16 cellular contexts compared by ENCODE assay signal in the genomic region with DNA sequence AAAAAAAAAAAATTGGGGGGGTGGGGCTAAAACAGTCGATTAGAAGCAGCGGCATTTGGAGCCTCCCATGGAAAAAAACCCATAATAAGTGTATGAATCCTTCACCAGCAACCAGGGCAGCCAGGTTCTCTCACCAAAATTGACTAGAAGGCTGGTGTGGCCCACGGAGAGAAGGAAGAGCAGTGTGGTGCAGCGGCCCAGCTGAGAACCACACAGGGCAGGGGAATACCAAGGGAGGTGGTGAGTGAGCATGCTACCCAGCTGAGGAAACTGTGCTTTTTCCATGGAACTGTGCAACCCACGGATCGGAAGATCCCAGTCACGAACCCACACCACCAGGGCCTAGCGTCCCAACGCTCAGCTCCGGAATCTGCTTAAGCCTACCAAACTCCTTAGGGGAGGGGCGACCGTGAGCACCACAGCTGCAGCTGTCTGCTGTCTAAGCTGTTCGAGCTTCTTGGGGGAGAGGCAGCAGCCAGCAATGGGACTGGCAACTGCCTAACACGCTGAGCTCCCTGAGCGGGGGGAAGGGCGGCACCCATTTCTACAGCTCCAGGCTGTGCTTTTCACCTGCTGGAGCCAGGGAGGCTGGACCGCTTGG.
"Had no signal": no experiment of that assay in that cellular context is flagged by ENCODE, and none has a peak within 500 bp of the region (broad histone marks: within the 10 kb centered on the region; RNA-seq: fewer than 3 reads in every experiment).

No MANE protein-coding gene starts in this region.

- H3K9ac ChIP-seq: parathyroid adenoma had no signal

- H3K36me3 ChIP-seq: gastroesophageal sphincter, neutrophil, upper lobe of left lung had no signal

- H3K4me3 ChIP-seq: gastroesophageal sphincter, upper lobe of left lung had no signal

- H3K27me3 ChIP-seq: gastroesophageal sphincter, neutrophil, upper lobe of left lung had no signal

- H3K36me3 Mint-ChIP-seq: activated CD4-positive, alpha-beta memory T cell treated with anti-CD3 and anti-CD28 coated beads for 36 hours; activated CD8-positive, alpha-beta memory T cell treated with anti-CD3 and anti-CD28 coated beads, Interleukin-2, amount 10 ng/mL, durations not matched to agents 7 days and 5 days; activated naive CD4-positive, alpha-beta T cell treated with anti-CD3 and anti-CD28 coated beads, Interleukin-2, amount 10 ng/mL, durations not matched to agents 7 days and 5 days; naive B cell; T-cell had no signal

- H3K4me3 Mint-ChIP-seq: activated CD4-positive, alpha-beta memory T cell treated with anti-CD3 and anti-CD28 coated beads for 36 hours; activated CD8-positive, alpha-beta memory T cell treated with anti-CD3 and anti-CD28 coated beads, Interleukin-2, amount 10 ng/mL, durations not matched to agents 7 days and 5 days; activated naive CD4-positive, alpha-beta T cell treated with anti-CD3 and anti-CD28 coated beads, Interleukin-2, amount 10 ng/mL, durations not matched to agents 7 days and 5 days; activated T-cell treated with anti-CD3 and anti-CD28 coated beads, Interleukin-2, amount 50 U/mL, for 24 hours; endodermal cell; naive B cell; stimulated activated naive CD8-positive, alpha-beta T cell treated with anti-CD3 and anti-CD28 coated beads, Interleukin-15, amount 100 ng/mL, for 72 hours; T-cell had no signal

- H3K27ac ChIP-seq: gastroesophageal sphincter, neutrophil, parathyroid adenoma, upper lobe of left lung had no signal

- H2AFZ ChIP-seq: parathyroid adenoma had no signal

- H3K27ac Mint-ChIP-seq: activated CD4-positive, alpha-beta memory T cell treated with anti-CD3 and anti-CD28 coated beads for 36 hours; activated CD8-positive, alpha-beta memory T cell treated with anti-CD3 and anti-CD28 coated beads, Interleukin-2, amount 10 ng/mL, durations not matched to agents 7 days and 5 days; activated naive CD4-positive, alpha-beta T cell treated with anti-CD3 and anti-CD28 coated beads, Interleukin-2, amount 10 ng/mL, durations not matched to agents 7 days and 5 days; activated T-cell treated with anti-CD3 and anti-CD28 coated beads, Interleukin-2, amount 50 U/mL, for 24 hours; endodermal cell; stimulated activated naive CD8-positive, alpha-beta T cell treated with anti-CD3 and anti-CD28 coated beads, Interleukin-15, amount 100 ng/mL, for 72 hours; T-cell had no signal

- H3K79me2 ChIP-seq: parathyroid adenoma had no signal

- ATAC-seq: activated CD8-positive, alpha-beta memory T cell treated with anti-CD3 and anti-CD28 coated beads, Interleukin-2, amount 10 ng/mL, durations not matched to agents 7 days and 5 days; gastroesophageal sphincter; left lobe of liver; stimulated activated naive CD8-positive, alpha-beta T cell treated with anti-CD3 and anti-CD28 coated beads, Interleukin-15, amount 100 ng/mL, for 72 hours; T-cell had no signal

- DNase-seq: activated CD4-positive, alpha-beta memory T cell treated with anti-CD3 and anti-CD28 coated beads for 36 hours; activated CD8-positive, alpha-beta memory T cell treated with anti-CD3 and anti-CD28 coated beads, Interleukin-2, amount 10 ng/mL, durations not matched to agents 7 days and 5 days; activated naive CD4-positive, alpha-beta T cell treated with anti-CD3 and anti-CD28 coated beads, Interleukin-2, amount 10 ng/mL, durations not matched to agents 7 days and 5 days; activated T-cell treated with anti-CD3 and anti-CD28 coated beads, Interleukin-2, amount 50 U/mL, for 24 hours; endodermal cell; midbrain; naive B cell; small intestine; stimulated activated naive CD8-positive, alpha-beta T cell treated with anti-CD3 and anti-CD28 coated beads, Interleukin-15, amount 100 ng/mL, for 72 hours; T-cell; T1000 had no signal

- H3K9me3 ChIP-seq: neutrophil, upper lobe of left lung had no signal

- H3K4me1 Mint-ChIP-seq: activated CD8-positive, alpha-beta memory T cell treated with anti-CD3 and anti-CD28 coated beads, Interleukin-2, amount 10 ng/mL, durations not matched to agents 7 days and 5 days; activated naive CD4-positive, alpha-beta T cell treated with anti-CD3 and anti-CD28 coated beads, Interleukin-2, amount 10 ng/mL, durations not matched to agents 7 days and 5 days; naive B cell; stimulated activated naive CD8-positive, alpha-beta T cell treated with anti-CD3 and anti-CD28 coated beads, Interleukin-15, amount 100 ng/mL, for 72 hours; T-cell had no signal

- H3K4me1 ChIP-seq: gastroesophageal sphincter, parathyroid adenoma, upper lobe of left lung had no signal
